Comparison of ENCODE assay signal across 24 cellular contexts in genomic region chrX:34849371-34849770, GRCh38.
A peak's percentile ranks its signal among the peaks of the same experiment; 100 is the strongest.
DNase-seq lines count a peak whose midpoint lies in the region; FAIRE-seq and TF ChIP-seq lines count a peak whose summit lies in the region.
"Had no signal": no experiment of that assay in that cellular context is flagged by ENCODE, and none has a peak within 500 bp of the region (broad histone marks: within the 10 kb centered on the region; RNA-seq: fewer than 3 reads in every experiment).

No MANE protein-coding gene starts in this region.

- intact Hi-C loops in activated CD4-positive, alpha-beta T cell treated with anti-CD3 and anti-CD28 coated beads, Interleukin-2, amount 10 ng/mL, durations not matched to agents 24 days and 14 days (cut with micrococcal nuclease), result no loop called here

- H3K27ac Mint-ChIP-seq in HFFc6, result no peak overlapping the region
- no peak overlapping the region for H3K27ac Mint-ChIP-seq in activated CD4-positive, alpha-beta T cell treated with anti-CD3 and anti-CD28 coated beads, Interleukin-2, amount 10 ng/mL, durations not matched to agents 24 days and 14 days
- H3K27ac Mint-ChIP-seq: CD8-positive, alpha-beta memory T cell; nephron progenitor cell had no signal

- peak overlapping the region; percentile 55; the same call in 1 of the 2 replicates for H3K4me3 Mint-ChIP-seq in HFFc6
- H3K4me3 Mint-ChIP-seq in activated CD4-positive, alpha-beta T cell treated with anti-CD3 and anti-CD28 coated beads, Interleukin-2, amount 10 ng/mL, durations not matched to agents 24 days and 14 days, result no peak overlapping the region
- H3K4me3 Mint-ChIP-seq: CD8-positive, alpha-beta memory T cell; central memory CD8-positive, alpha-beta T cell; nephron progenitor cell had no signal

- DNase-seq in AG10803 (ENCODE audit: low read depth) (peak; percentile 79), HFFc6 (peak; percentile 47), choroid plexus epithelial cell (ENCODE audit: low read depth) (peak; percentile 35), kidney glomerular epithelial cell (lab: John Stamatoyannopoulos, UW) (peak; percentile 0), RCC 7860 (ENCODE audit: low spot score) (no peak), NOMO-1 treated with DMSO at 0.1 percent for 48 hours (lab: John Stamatoyannopoulos, UW; ENCODE audit: unreplicated experiment) (no peak), NAMALWA (ENCODE audit: low spot score) (no peak)
- DNase-seq in activated CD4-positive, alpha-beta T cell treated with anti-CD3 and anti-CD28 coated beads, Interleukin-2, amount 10 ng/mL, durations not matched to agents 24 days and 14 days, result no peak
- DNase-seq: activated CD4-positive, alpha-beta T cell treated with anti-CD3 and anti-CD28 coated beads, Interleukin-2, amount 50 U/mL, for 1 hour; activated CD8-positive, alpha-beta memory T cell treated with anti-CD3 and anti-CD28 coated beads, Interleukin-2, amount 50 U/mL, for 4 hours; CD8-positive, alpha-beta memory T cell; DMS79 treated with DMSO at 0.1 percent for 48 hours; heart left ventricle; left ventricle myocardium inferior; MG63; NCI-H2171; NCI-H526; nephron progenitor cell; SIG-M5; sigmoid colon; T-helper 1 cell had no signal

- TF ChIP-seq CTCF in AG10803 (conservative IDR thresholded peaks at IDR 0.05; ENCODE audit: low read length) (no peak), HFFc6 (IDR thresholded peaks at IDR 0.05) (no peak), choroid plexus epithelial cell (conservative IDR thresholded peaks at IDR 0.05; ENCODE audit: low read depth, low read length) (no peak)

- no peak overlapping the region for H3K4me3 ChIP-seq in AG10803 (ENCODE audit: low read length)
- no peak overlapping the region for H3K4me3 ChIP-seq in choroid plexus epithelial cell (ENCODE audit: low read depth, low read length)
- H3K4me3 ChIP-seq: heart left ventricle, left ventricle myocardium inferior, MG63, sigmoid colon, suprapubic skin, vagina had no signal

- H3K27me3 Mint-ChIP-seq in HFFc6 (ENCODE audit: insufficient read depth), result no peaks in the 10 kb centered on the region; the same call in 1 of the 2 replicates
- H3K27me3 Mint-ChIP-seq in activated CD4-positive, alpha-beta T cell treated with anti-CD3 and anti-CD28 coated beads, Interleukin-2, amount 10 ng/mL, durations not matched to agents 24 days and 14 days, result no peaks in the 10 kb centered on the region
- H3K27me3 Mint-ChIP-seq: CD8-positive, alpha-beta memory T cell; central memory CD8-positive, alpha-beta T cell had no signal

- H3K36me3 Mint-ChIP-seq in HFFc6 (ENCODE audit: low read depth), result peaks cover 5% of the 10 kb centered on the region; the same call in 1 of the 2 replicates
- no peaks in the 10 kb centered on the region for H3K36me3 Mint-ChIP-seq in activated CD4-positive, alpha-beta T cell treated with anti-CD3 and anti-CD28 coated beads, Interleukin-2, amount 10 ng/mL, durations not matched to agents 24 days and 14 days (ENCODE audit: low read depth)
- H3K36me3 Mint-ChIP-seq: CD8-positive, alpha-beta memory T cell had no signal

- H3K4me1 Mint-ChIP-seq in HFFc6 (ENCODE audit: low read depth), result peaks cover 26% of the 10 kb centered on the region
- H3K4me1 Mint-ChIP-seq in activated CD4-positive, alpha-beta T cell treated with anti-CD3 and anti-CD28 coated beads, Interleukin-2, amount 10 ng/mL, durations not matched to agents 24 days and 14 days, result no peaks in the 10 kb centered on the region
- H3K4me1 Mint-ChIP-seq: CD8-positive, alpha-beta memory T cell; central memory CD8-positive, alpha-beta T cell; nephron progenitor cell had no signal

- no peaks in the 10 kb centered on the region for H3K9me3 Mint-ChIP-seq in HFFc6
- no peaks in the 10 kb centered on the region for H3K9me3 Mint-ChIP-seq in activated CD4-positive, alpha-beta T cell treated with anti-CD3 and anti-CD28 coated beads, Interleukin-2, amount 10 ng/mL, durations not matched to agents 24 days and 14 days
- H3K9me3 Mint-ChIP-seq: central memory CD8-positive, alpha-beta T cell; nephron progenitor cell had no signal

- no peak for FAIRE-seq in RCC 7860 (lab: Jason Lieb, UNC)

Comparison
In these comparisons a context has a peak if more than half of its experiments do, and no peak if none do; other contexts are left out.
1. DNase-seq: peak in AG10803 (single experiment), HFFc6 (single experiment), choroid plexus epithelial cell (single experiment) and kidney glomerular epithelial cell (single experiment); none in RCC 7860 (single experiment), NOMO-1 treated with DMSO at 0.1 percent for 48 hours (single experiment), NAMALWA (single experiment) and activated CD4-positive, alpha-beta T cell treated with anti-CD3 and anti-CD28 coated beads, Interleukin-2, amount 10 ng/mL, durations not matched to agents 24 days and 14 days (single experiment).